1 cellular context compared by ENCODE assay signal in genomic region chr11:2885017-2885675, GRCh38.
A peak's percentile ranks its signal among the peaks of the same experiment; 100 is the strongest.
TF ChIP-seq lines count a peak whose summit lies in the region.

No MANE protein-coding gene starts in this region.

TF ChIP-seq in WTC11, 78 proteins besides CTCF, POLR2A, EP300 and RAD21 (continued from another document):
- TF ChIP-seq ERG (CRISPR knock-in tag; IDR thresholded peaks at IDR 0.05), result no peak
- TF ChIP-seq ZNF138 (CRISPR knock-in tag; conservative IDR thresholded peaks at IDR 0.05), result peak; percentile 84; the same call in 1 of the 2 replicates
- TF ChIP-seq SMAD3 (CRISPR knock-in tag; IDR thresholded peaks at IDR 0.05; ENCODE audit: borderline replicate concordance), result no peak
- TF ChIP-seq CBFB (CRISPR knock-in tag; IDR thresholded peaks at IDR 0.05; ENCODE audit: low read depth), result 0 out of 2 replicates have a peak, but pooled peaks have one; percentile 79
- no peak for TF ChIP-seq SOX15 (CRISPR knock-in tag; IDR thresholded peaks at IDR 0.05)
- TF ChIP-seq HMGXB4 (CRISPR knock-in tag; IDR thresholded peaks at IDR 0.05), result peak; percentile 92
- TF ChIP-seq USF2 (CRISPR knock-in tag; IDR thresholded peaks at IDR 0.05), result 0 out of 2 replicates have a peak, but pooled peaks have one; percentile 18
- 0 out of 2 replicates have a peak, but pooled peaks have one; percentile 50 for TF ChIP-seq NR3C1 (CRISPR knock-in tag; conservative IDR thresholded peaks at IDR 0.05; ENCODE audit: low read depth)
- peak; percentile 95; the same call in 1 of the 2 replicates for TF ChIP-seq FOXP1 (CRISPR knock-in tag; IDR thresholded peaks at IDR 0.05; ENCODE audit: borderline replicate concordance)
- TF ChIP-seq MYBL2 (CRISPR knock-in tag; IDR thresholded peaks at IDR 0.05), result peak; percentile 61; the same call in 1 of the 2 replicates
- no peak for TF ChIP-seq IRF2 (CRISPR knock-in tag; IDR thresholded peaks at IDR 0.05; ENCODE audit: borderline replicate concordance, low read depth)
- TF ChIP-seq ZNF512 (CRISPR knock-in tag; IDR thresholded peaks at IDR 0.05; ENCODE audit: borderline replicate concordance), result no peak
- TF ChIP-seq ELF4 (CRISPR knock-in tag; IDR thresholded peaks at IDR 0.05; ENCODE audit: low read depth), result 0 out of 2 replicates have a peak, but pooled peaks have one; percentile 26
- TF ChIP-seq E2F5 (CRISPR knock-in tag; IDR thresholded peaks at IDR 0.05), result 0 out of 2 replicates have a peak, but pooled peaks have one; percentile 76
- peak; percentile 94 for TF ChIP-seq MAX (CRISPR knock-in tag; IDR thresholded peaks at IDR 0.05)
- TF ChIP-seq USF1 (CRISPR knock-in tag; IDR thresholded peaks at IDR 0.05), result 0 out of 2 replicates have a peak, but pooled peaks have one; percentile 61
- no peak for TF ChIP-seq ZNF232 (CRISPR knock-in tag; IDR thresholded peaks at IDR 0.05)
- no peak for TF ChIP-seq NR1H2 (CRISPR knock-in tag; IDR thresholded peaks at IDR 0.05)
- peak; percentile 90 for TF ChIP-seq ZBTB43 (CRISPR knock-in tag; IDR thresholded peaks at IDR 0.05)
- peak; percentile 65 for TF ChIP-seq FOXK1 (CRISPR knock-in tag; IDR thresholded peaks at IDR 0.05)
- TF ChIP-seq ZNF219 (CRISPR knock-in tag; IDR thresholded peaks at IDR 0.05; ENCODE audit: borderline replicate concordance), result peak; percentile 84; the same call in 1 of the 2 replicates
- TF ChIP-seq ESRRA (CRISPR knock-in tag; IDR thresholded peaks at IDR 0.05; ENCODE audit: borderline replicate concordance), result peak; percentile 93
- 0 out of 2 replicates have a peak, but pooled peaks have one; percentile 68 for TF ChIP-seq ZBTB21 (CRISPR knock-in tag; IDR thresholded peaks at IDR 0.05; ENCODE audit: borderline replicate concordance)
- TF ChIP-seq ARID4B (CRISPR knock-in tag; IDR thresholded peaks at IDR 0.05; ENCODE audit: borderline replicate concordance), result peak; percentile 91
- TF ChIP-seq E2F4 (CRISPR knock-in tag; IDR thresholded peaks at IDR 0.05; ENCODE audit: borderline replicate concordance, low read depth), result 0 out of 2 replicates have a peak, but pooled peaks have one; percentile 25
- TF ChIP-seq SMAD4 (CRISPR knock-in tag; IDR thresholded peaks at IDR 0.05), result 0 out of 2 replicates have a peak, but pooled peaks have one; percentile 71
- peak; percentile 49; the same call in 1 of the 2 replicates for TF ChIP-seq ZNF263 (CRISPR knock-in tag; IDR thresholded peaks at IDR 0.05; ENCODE audit: low read depth)
- TF ChIP-seq NR2C2 (CRISPR knock-in tag; IDR thresholded peaks at IDR 0.05), result no peak
- peak; percentile 79; the same call in 1 of the 2 replicates for TF ChIP-seq MLX (CRISPR knock-in tag; IDR thresholded peaks at IDR 0.05)
- peak; percentile 55 for TF ChIP-seq TEAD1 (CRISPR knock-in tag; IDR thresholded peaks at IDR 0.05)
- TF ChIP-seq TEAD4 (CRISPR knock-in tag; IDR thresholded peaks at IDR 0.05), result 0 out of 2 replicates have a peak, but pooled peaks have one; percentile 81
- TF ChIP-seq GRHL2 (CRISPR knock-in tag; IDR thresholded peaks at IDR 0.05; ENCODE audit: insufficient replicate concordance, severe bottlenecking), result no peak
